In genomic region chr1:165697881-165698842, GRCh38 we compare ENCODE assay signal across 8 cellular contexts. TPM values are rescaled to one million over a fixed set of nuclear protein-coding genes. Genes with fewer than 3 reads are reported as not detected.
A peak's percentile ranks its signal among the peaks of the same experiment; 100 is the strongest.
DNase-seq lines count a peak whose midpoint lies in the region; ATAC-seq and TF ChIP-seq lines count a peak whose summit lies in the region.

Gene ALDH9A1 (minus strand): TSS chr1:165698562. CDS start chr1:165698558, 4 bp downstream.

- peak within 1 kb of the TSS; percentile 95 for H3K4me2 ChIP-seq in OCI-LY1 (ENCODE audit: low read length)

- no peaks in the 10 kb centered on the region for H3K9me3 ChIP-seq in OCI-LY1 (ENCODE audit: low read length)

- no peak; the same call in 1 of the 2 replicates for TF ChIP-seq CTCF in OCI-LY1 (IDR thresholded peaks at IDR 0.05; ENCODE audit: low read length)
- no peak for TF ChIP-seq CTCF in endothelial cell (IDR thresholded peaks at IDR 0.05; ENCODE audit: unreplicated experiment)

- peaks cover 24% of the 10 kb centered on the region for H3K4me1 Mint-ChIP-seq in endothelial cell (ENCODE audit: unreplicated experiment)

- H3K27me3 Mint-ChIP-seq in endothelial cell (ENCODE audit: unreplicated experiment) = peaks cover 6% of the 10 kb centered on the region

- no peaks in the 10 kb centered on the region for H3K9me2 ChIP-seq in OCI-LY1 (ENCODE audit: low read depth, low read length)

- H3K36me3 Mint-ChIP-seq in endothelial cell (ENCODE audit: low read depth, unreplicated experiment) = no peaks in the 10 kb centered on the region

- peak within 1 kb of the TSS; percentile 85 for H3K27ac ChIP-seq in OCI-LY1 (ENCODE audit: low read depth, low read length, poor library complexity, severe bottlenecking)

- H3K4me1 ChIP-seq in OCI-LY1 (ENCODE audit: insufficient read depth, low read length, severe bottlenecking) = peaks cover 17% of the 10 kb centered on the region

- no peaks in the 10 kb centered on the region for H3K9me3 Mint-ChIP-seq in endothelial cell (ENCODE audit: unreplicated experiment)

- H3K79me2 ChIP-seq in OCI-LY1 (ENCODE audit: insufficient read depth, low read length) = peaks cover 23% of the 10 kb centered on the region

- peak within 1 kb of the TSS; percentile 99 for H3K27ac Mint-ChIP-seq in endothelial cell (ENCODE audit: unreplicated experiment)

- peak; percentile 80 for DNase-seq in DMS153 (lab: John Stamatoyannopoulos, UW)
- peak; percentile 52 for DNase-seq in HuH-7.5 (ENCODE audit: low spot score)
- DNase-seq in activated CD8-positive, alpha-beta memory T cell treated with anti-CD3 and anti-CD28 coated beads, Interleukin-2, amount 50 U/mL, for 4 hours = peak; percentile 82
- peak; percentile 92 for DNase-seq in endothelial cell (ENCODE audit: low spot score)
- DNase-seq in middle frontal gyrus (ENCODE audit: extremely low spot score, low spot score) = peak; percentile 79
- DNase-seq in stimulated activated CD8-positive, alpha-beta memory T cell treated with anti-CD3 and anti-CD28 coated beads, Interleukin-2, amount 100 ng/mL, for 48 hours (ENCODE audit: low read depth in 2 of 2) = peak; percentile 82 to 89

- H4K20me1 ChIP-seq in OCI-LY1 (ENCODE audit: insufficient read depth, low read length) = no peaks in the 10 kb centered on the region

- H2AFZ ChIP-seq in OCI-LY1 (ENCODE audit: low read length) = peak within 1 kb of the TSS; percentile 95

- peak; percentile 94 for ATAC-seq in GM21528 (IDR thresholded peaks at IDR 0.05; ENCODE audit: low FRiP score, unreplicated experiment)

- H3K27me3 ChIP-seq in OCI-LY1 (ENCODE audit: insufficient read depth, low read length) = no peaks in the 10 kb centered on the region

- no peaks in the 10 kb centered on the region for H3F3A ChIP-seq in OCI-LY1 (ENCODE audit: insufficient read depth, low read length)

- H3K36me3 ChIP-seq in OCI-LY1 (ENCODE audit: insufficient read depth, low read length) = peaks cover 8% of the 10 kb centered on the region; the same call in 1 of the 2 replicates

- peak within 1 kb of the TSS; percentile 96 for H3K4me3 Mint-ChIP-seq in endothelial cell (ENCODE audit: unreplicated experiment)

- H3K9ac ChIP-seq in OCI-LY1 (ENCODE audit: low read length) = peak within 1 kb of the TSS; percentile 83

- H3K4me3 ChIP-seq in OCI-LY1 (ENCODE audit: low read depth, low read length, poor library complexity, severe bottlenecking) = peak within 1 kb of the TSS; percentile 81

RNA-seq across cellular contexts. Expression of gene ALDH9A1, which starts in this region (rescaled TPM):
- 123 TPM for total RNA-seq in endothelial cell (ENCODE audit: unreplicated experiment)

Comparison
In these comparisons a context has a peak if more than half of its experiments do, and no peak if none do; other contexts are left out.
1. Peak in every context shown above with its lines: DNase-seq, ATAC-seq, H3K4me3 ChIP-seq and H3K27ac ChIP-seq.